In genomic region chr20:62316331-62317166, GRCh38 we compare ENCODE assay signal across 17 cellular contexts.
"Had no signal": no experiment of that assay in that cellular context is flagged by ENCODE, and none has a peak within 500 bp of the region (broad histone marks: within the 10 kb centered on the region; RNA-seq: fewer than 3 reads in every experiment).

No MANE protein-coding gene starts in this region.

- DNase-seq: activated CD4-positive, alpha-beta T cell treated with anti-CD3 and anti-CD28 coated beads for 1 hour; activated CD4-positive, alpha-beta T cell treated with anti-CD3 and anti-CD28 coated beads, Interleukin-2, amount 50 U/mL, for 48 hours; activated effector memory CD4-positive, alpha-beta T cell treated with anti-CD3 and anti-CD28 coated beads, Interleukin-2, amount 50 U/mL, for 16 hours; activated T-cell treated with anti-CD3 and anti-CD28 coated beads, Interleukin-2, amount 50 U/mL, for 4 hours; colonic mucosa; effector CD4-positive, alpha-beta T cell; hypothalamus; immature natural killer cell; left cardiac atrium; lower lobe of right lung; naive thymus-derived CD8-positive, alpha-beta T cell; stimulated activated CD4-positive, alpha-beta T cell treated with anti-CD3 and anti-CD28 coated beads, Interleukin-2, amount 100 ng/mL, for 48 hours; T1000; uterus had no signal

- H3K27ac ChIP-seq: colonic mucosa, lower lobe of right lung, thoracic aorta, uterus had no signal

- ATAC-seq: activated T-cell treated with anti-CD3 and anti-CD28 coated beads, Interleukin-2, amount 50 U/mL, for 4 hours; left cardiac atrium; lower lobe of right lung; naive thymus-derived CD8-positive, alpha-beta T cell had no signal

- H3K4me3 ChIP-seq: colonic mucosa, lower lobe of right lung, thoracic aorta, uterus had no signal

- H3K4me1 Mint-ChIP-seq: immature natural killer cell had no signal

- H3K9me3 Mint-ChIP-seq: activated T-cell treated with anti-CD3 and anti-CD28 coated beads, Interleukin-2, amount 50 U/mL, for 4 hours; immature natural killer cell; naive thymus-derived CD8-positive, alpha-beta T cell; stimulated activated naive CD8-positive, alpha-beta T cell treated with anti-CD3 and anti-CD28 coated beads, Interleukin-15, Interleukin-2, amounts not matched to agents 100 ng/mL and 50 ng/mL, for 24 hours had no signal

- H3K36me3 ChIP-seq: colonic mucosa, uterus had no signal

- H3K4me3 Mint-ChIP-seq: activated naive CD8-positive, alpha-beta T cell; activated T-cell treated with anti-CD3 and anti-CD28 coated beads, Interleukin-2, amount 50 U/mL, for 4 hours; immature natural killer cell; stimulated activated naive CD8-positive, alpha-beta T cell treated with anti-CD3 and anti-CD28 coated beads, Interleukin-15, Interleukin-2, amounts not matched to agents 100 ng/mL and 50 ng/mL, for 24 hours had no signal

- H3K9me3 ChIP-seq: colonic mucosa, lower lobe of right lung, thoracic aorta, uterus had no signal

- H3K36me3 Mint-ChIP-seq: activated naive CD8-positive, alpha-beta T cell; immature natural killer cell; naive thymus-derived CD8-positive, alpha-beta T cell had no signal

- H3K27ac Mint-ChIP-seq: activated naive CD8-positive, alpha-beta T cell; immature natural killer cell; stimulated activated naive CD8-positive, alpha-beta T cell treated with anti-CD3 and anti-CD28 coated beads, Interleukin-15, Interleukin-2, amounts not matched to agents 100 ng/mL and 50 ng/mL, for 24 hours had no signal

- H3K4me1 ChIP-seq: colonic mucosa, lower lobe of right lung, uterus had no signal

- H3K27me3 Mint-ChIP-seq: activated naive CD8-positive, alpha-beta T cell; naive thymus-derived CD8-positive, alpha-beta T cell; stimulated activated naive CD8-positive, alpha-beta T cell treated with anti-CD3 and anti-CD28 coated beads, Interleukin-15, Interleukin-2, amounts not matched to agents 100 ng/mL and 50 ng/mL, for 24 hours had no signal

- H3K27me3 ChIP-seq: colonic mucosa, uterus had no signal
